Comparison of ENCODE assay signal across 12 cellular contexts in the genomic region with DNA sequence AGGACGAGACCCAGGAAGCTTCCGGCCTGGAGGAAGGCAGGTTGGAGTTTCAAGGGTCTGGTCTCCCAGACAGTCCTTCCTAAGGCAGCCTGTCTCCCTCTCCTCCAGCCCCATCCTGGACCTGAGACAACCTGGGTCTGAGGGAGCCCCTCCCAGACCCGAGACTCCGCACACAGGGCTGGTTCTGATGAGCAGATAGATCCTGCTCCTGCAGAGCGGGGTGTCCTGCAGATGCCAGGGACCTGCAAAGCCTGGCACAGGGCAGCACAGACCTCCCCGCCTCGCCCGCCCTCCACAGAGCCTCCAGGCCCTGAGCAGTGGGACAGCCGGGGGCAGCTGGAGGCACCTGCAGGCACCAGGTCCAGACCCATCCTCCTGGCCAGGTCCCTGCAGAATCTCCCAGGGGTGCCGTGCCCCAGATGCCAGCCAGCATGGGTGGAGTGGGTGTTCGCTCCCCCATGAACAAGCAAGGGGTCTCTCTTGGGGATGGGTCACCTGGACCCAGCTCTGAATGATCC. TPM values are rescaled to one million over a fixed set of nuclear protein-coding genes. Genes with fewer than 3 reads are reported as not detected.
DNase-seq lines count a peak whose midpoint lies in the region; ATAC-seq, FAIRE-seq and TF ChIP-seq lines count a peak whose summit lies in the region.
"Had no signal": no experiment of that assay in that cellular context is flagged by ENCODE, and none has a peak within 500 bp of the region (broad histone marks: within the 10 kb centered on the region; RNA-seq: fewer than 3 reads in every experiment).

No MANE protein-coding gene starts in this region.

- peaks cover 11% of the 10 kb centered on the region for H3K79me2 ChIP-seq in smooth muscle cell (ENCODE audit: low read depth)

- H3K9me3 Mint-ChIP-seq in endodermal cell, result no peaks in the 10 kb centered on the region
- H3K9me3 Mint-ChIP-seq: stimulated activated naive CD8-positive, alpha-beta T cell treated with anti-CD3 and anti-CD28 coated beads, Interleukin-15, Interleukin-2, amounts not matched to agents 100 ng/mL and 50 ng/mL, for 24 hours had no signal

- H2AFZ ChIP-seq in neuronal stem cell (ENCODE audit: low read length), result no peak overlapping the region
- no peak overlapping the region for H2AFZ ChIP-seq in smooth muscle cell (ENCODE audit: low read depth)

- peaks cover 8% of the 10 kb centered on the region for H3K36me3 Mint-ChIP-seq in endodermal cell (ENCODE audit: low read depth)

- H3K79me1 ChIP-seq in neuronal stem cell (ENCODE audit: low read depth, low read length), result peaks cover 10% of the 10 kb centered on the region

- H3K9me3 ChIP-seq in endodermal cell (ENCODE audit: control insufficient read depth, low read length) (no peaks in the 10 kb centered on the region), neuronal stem cell (replicated peaks in 1 of 2; ENCODE audit: control insufficient read depth in 2 of 2, insufficient read depth in 1 of 2, low read depth in 1 of 2, low read length in 2 of 2) (peaks cover 0 to 5% of the 10 kb centered on the region in 2 donors), smooth muscle cell (replicated peaks; ENCODE audit: low read depth) (no peaks in the 10 kb centered on the region)
- H3K9me3 ChIP-seq: SJSA1 had no signal

- no peak overlapping the region for H3K4me2 ChIP-seq in neuronal stem cell (ENCODE audit: insufficient read depth, low read length, poor library complexity, severe bottlenecking)
- no peak overlapping the region for H3K4me2 ChIP-seq in smooth muscle cell

- H3K4me1 Mint-ChIP-seq in endodermal cell, result peaks cover 4% of the 10 kb centered on the region

- DNase-seq in stimulated activated CD4-positive, alpha-beta T cell treated with anti-CD3 and anti-CD28 coated beads, Interleukin-15, amount 100 ng/mL, for 24 hours, result peak; percentile 22
- DNase-seq in stimulated activated CD4-positive, alpha-beta T cell treated with anti-CD3 and anti-CD28 coated beads, Interleukin-4, amount 100 ng/mL, for 4 hours, result no peak
- DNase-seq in endodermal cell (peak; percentile 53), neuronal stem cell (ENCODE audit: low spot score) (no peak), smooth muscle cell (lab: John Stamatoyannopoulos, UW; ENCODE audit: unreplicated experiment) (no peak), GM12891 (ENCODE audit: insufficient read length, low spot score) (no peak)
- DNase-seq: NCI-H1930, retina had no signal

- peak overlapping the region; percentile 97 for H2BK12ac ChIP-seq in neuronal stem cell (ENCODE audit: low read length)

- H2BK5ac ChIP-seq in neuronal stem cell (ENCODE audit: low read length), result peak overlapping the region; percentile 87

- no peak overlapping the region for H4K8ac ChIP-seq in neuronal stem cell (ENCODE audit: low read depth, low read length)

- FAIRE-seq in GM12891 (lab: Jason Lieb, UNC), result no peak

- peaks cover 8% of the 10 kb centered on the region for H3K27me3 Mint-ChIP-seq in endodermal cell (ENCODE audit: insufficient read depth)
- H3K27me3 Mint-ChIP-seq: stimulated activated naive CD8-positive, alpha-beta T cell treated with anti-CD3 and anti-CD28 coated beads, Interleukin-15, Interleukin-2, amounts not matched to agents 100 ng/mL and 50 ng/mL, for 24 hours had no signal

- WGBS in endodermal cell (ENCODE audit: insufficient coverage in 1 of 2, insufficient read length in 1 of 2), 2 experiments, result 93 to 95% methylated on average over 5 to 11 of the region's 11 CpGs
- no CpG with 5 or more reads among the region's 11 CpGs for WGBS in neuronal stem cell (ENCODE audit: extremely low coverage in 2 of 2, insufficient read length in 2 of 2, insufficient replicate concordance in 1 of 2), 2 donors
- 95% methylated on average over 11 of the region's 11 CpGs for WGBS in urinary bladder
- 98% methylated on average over 9 of the region's 11 CpGs for WGBS in smooth muscle cell (ENCODE audit: low lambda C conversion rate)

- no peak overlapping the region for H3K4me3 Mint-ChIP-seq in endodermal cell
- H3K4me3 Mint-ChIP-seq: stimulated activated naive CD8-positive, alpha-beta T cell treated with anti-CD3 and anti-CD28 coated beads, Interleukin-15, Interleukin-2, amounts not matched to agents 100 ng/mL and 50 ng/mL, for 24 hours had no signal

- H4K20me1 ChIP-seq in smooth muscle cell (ENCODE audit: low read depth), result peaks cover 23% of the 10 kb centered on the region

- TF ChIP-seq POLR2A in GM12891 (IDR thresholded peaks at IDR 0.05; ENCODE audit: low read depth, low read length), result no peak

- H3K14ac ChIP-seq in neuronal stem cell (ENCODE audit: low read length), result no peak overlapping the region

- H3K4me1 ChIP-seq in endodermal cell (ENCODE audit: control insufficient read depth, insufficient read depth, low read length) (no peaks in the 10 kb centered on the region), neuronal stem cell (ENCODE audit: control insufficient read depth in 2 of 2, insufficient read depth in 1 of 2, low read depth in 1 of 2, low read length in 2 of 2) (peaks cover 19 to 33% of the 10 kb centered on the region in 2 donors), urinary bladder (ENCODE audit: insufficient read depth) (no peaks in the 10 kb centered on the region), smooth muscle cell (ENCODE audit: low read depth) (no peaks in the 10 kb centered on the region)

- H2BK120ac ChIP-seq in neuronal stem cell (ENCODE audit: low read depth, low read length), result no peak overlapping the region

- H3K9ac ChIP-seq in endodermal cell (ENCODE audit: extremely low read depth, low read length, poor library complexity, severe bottlenecking) (no peak overlapping the region), neuronal stem cell (ENCODE audit: low read depth, low read length, poor library complexity) (no peak overlapping the region), smooth muscle cell (ENCODE audit: low read depth) (no peak overlapping the region)

- H3K27ac Mint-ChIP-seq in endodermal cell, result no peak overlapping the region
- H3K27ac Mint-ChIP-seq: stimulated activated naive CD8-positive, alpha-beta T cell treated with anti-CD3 and anti-CD28 coated beads, Interleukin-15, Interleukin-2, amounts not matched to agents 100 ng/mL and 50 ng/mL, for 24 hours had no signal

- ATAC-seq in HG03159 (IDR thresholded peaks at IDR 0.05; ENCODE audit: unreplicated experiment), result no peak

- H3K27ac ChIP-seq in endodermal cell (ENCODE audit: low read depth, low read length) (no peak overlapping the region), neuronal stem cell (replicated peaks; ENCODE audit: low read length) (no peak overlapping the region), urinary bladder (ENCODE audit: low read depth) (peak overlapping the region; percentile 40), smooth muscle cell (ENCODE audit: low read depth) (no peak overlapping the region)
- H3K27ac ChIP-seq: SJSA1 had no signal

- TF ChIP-seq CTCF in endodermal cell (conservative IDR thresholded peaks at IDR 0.05), result no peak
- TF ChIP-seq CTCF in smooth muscle cell (IDR thresholded peaks at IDR 0.05; ENCODE audit: borderline replicate concordance, insufficient read depth, poor library complexity, severe bottlenecking), result no peak

- H2BK15ac ChIP-seq in neuronal stem cell (ENCODE audit: low read length), result peak overlapping the region; percentile 91

- H3K4me3 ChIP-seq in endodermal cell (ENCODE audit: low read length) (no peak overlapping the region), neuronal stem cell (ENCODE audit: low read length in 2 of 2) (no peak overlapping the region), urinary bladder (ENCODE audit: low read depth, low read length) (no peak overlapping the region), smooth muscle cell (no peak overlapping the region)
- H3K4me3 ChIP-seq: SJSA1 had no signal

- H3K36me3 ChIP-seq in endodermal cell (ENCODE audit: control insufficient read depth, insufficient read depth, low read length), result peaks cover 9% of the 10 kb centered on the region
- peaks cover 12% of the 10 kb centered on the region in 2 donors for H3K36me3 ChIP-seq in neuronal stem cell (replicated peaks in 1 of 2; ENCODE audit: control insufficient read depth in 2 of 2, insufficient read depth in 2 of 2, low read length in 2 of 2)
- peaks cover 2% of the 10 kb centered on the region for H3K36me3 ChIP-seq in urinary bladder (ENCODE audit: insufficient read depth)
- H3K36me3 ChIP-seq in smooth muscle cell (ENCODE audit: low read depth), result no peaks in the 10 kb centered on the region

- peaks cover 35% of the 10 kb centered on the region for H3K27me3 ChIP-seq in endodermal cell (ENCODE audit: control insufficient read depth, insufficient read depth, low read length, poor library complexity, severe bottlenecking)
- peaks cover 0 to 23% (median 0%) of the 10 kb centered on the region in 3 experiments for H3K27me3 ChIP-seq in neuronal stem cell (ENCODE audit: control insufficient read depth in 3 of 3, insufficient read depth in 3 of 3, low read depth in 1 of 3, low read length in 3 of 3)
- H3K27me3 ChIP-seq in smooth muscle cell (ENCODE audit: low read depth), result no peaks in the 10 kb centered on the region
- H3K27me3 ChIP-seq: SJSA1 had no signal

- peak overlapping the region; percentile 88 for H3K18ac ChIP-seq in neuronal stem cell (ENCODE audit: low read length)

- no peaks in the 10 kb centered on the region for H3F3A ChIP-seq in smooth muscle cell (ENCODE audit: low read depth)

- peak overlapping the region; percentile 53 for H4K91ac ChIP-seq in neuronal stem cell (ENCODE audit: low read depth, low read length, poor library complexity)

- peak overlapping the region; percentile 6 for H3K4ac ChIP-seq in neuronal stem cell (ENCODE audit: low read length)

- no peak overlapping the region for H3K23ac ChIP-seq in neuronal stem cell (ENCODE audit: low read depth, low read length, poor library complexity)

- peak overlapping the region; percentile 98 for H2AK5ac ChIP-seq in neuronal stem cell (ENCODE audit: low read depth, low read length)

RNA-seq across cellular contexts. Expression of gene PIM3, which starts 7.8 kb away (rescaled TPM):
- 10 to 100 TPM; 31.5 to 36.6 TPM for total RNA-seq in endodermal cell
- 21.6 TPM for polyA plus RNA-seq in endodermal cell (2013, experiment 1 of 2)
- polyA plus RNA-seq in endodermal cell (2013, experiment 2 of 2), result 19.6 TPM
- 38.0 TPM for polyA plus RNA-seq in neuronal stem cell (2013, experiment 1 of 2)
- 37.0 TPM for polyA plus RNA-seq in neuronal stem cell (2013, experiment 2 of 2)
- 17.1 TPM for total RNA-seq in urinary bladder
- 74.5 TPM for polyA plus RNA-seq in urinary bladder
- total RNA-seq in smooth muscle cell, result 19.1 and 20.1 TPM in 2 replicates
- polyA plus RNA-seq in smooth muscle cell, result 43.3 and 51.9 TPM in 2 replicates
- polyA plus RNA-seq in GM12891 (2012; ENCODE audit: low read depth, missing spikeins), result 34.2 TPM

RNA-seq across cellular contexts. Expression of gene IL17REL, which starts 44.2 kb away (rescaled TPM):
- under 1 TPM in 1 of 2 donors, not detected in 1; 0.15 TPM for total RNA-seq in endodermal cell
- not detected for polyA plus RNA-seq in endodermal cell (2013, experiment 1 of 2)
- 0.12 TPM for polyA plus RNA-seq in endodermal cell (2013, experiment 2 of 2)
- 0.07 TPM for polyA plus RNA-seq in neuronal stem cell (2013, experiment 1 of 2)
- 0.07 TPM for polyA plus RNA-seq in neuronal stem cell (2013, experiment 2 of 2)
- not detected for total RNA-seq in urinary bladder
- polyA plus RNA-seq in urinary bladder, result 0.01 TPM
- total RNA-seq in smooth muscle cell, result 0.04 TPM in 1 of 2 replicates, not detected in the other
- not detected in 2 replicates for polyA plus RNA-seq in smooth muscle cell
- polyA plus RNA-seq in GM12891 (2012; ENCODE audit: low read depth, missing spikeins), result 0.05 TPM
- total RNA-seq: SJSA1 had no signal

RNA-seq across cellular contexts. Expression of gene CRELD2, which starts 49.9 kb away (rescaled TPM):
- total RNA-seq in endodermal cell (10 to 100 TPM; 39.8 to 62.9 TPM), urinary bladder (19.3 TPM), smooth muscle cell (47.4 and 52.7 TPM in 2 replicates)
- polyA plus RNA-seq in endodermal cell (2013, experiment 1 of 2), result 27.1 TPM
- 27.4 TPM for polyA plus RNA-seq in endodermal cell (2013, experiment 2 of 2)
- 12.6 TPM for polyA plus RNA-seq in neuronal stem cell (2013, experiment 1 of 2)
- polyA plus RNA-seq in neuronal stem cell (2013, experiment 2 of 2), result 12.2 TPM
- polyA plus RNA-seq in urinary bladder (37.3 TPM), smooth muscle cell (100 and 127 TPM in 2 replicates)
- 35.8 TPM for polyA plus RNA-seq in GM12891 (2012; ENCODE audit: low read depth, missing spikeins)

RNA-seq across cellular contexts. Expression of gene ALG12, which starts 50.1 kb away (rescaled TPM):
- 10 to 100 TPM; 19.7 to 26.2 TPM for total RNA-seq in endodermal cell
- polyA plus RNA-seq in endodermal cell (2013, experiment 1 of 2), result 16.2 TPM
- polyA plus RNA-seq in endodermal cell (2013, experiment 2 of 2), result 12.6 TPM
- 9.3 TPM for polyA plus RNA-seq in neuronal stem cell (2013, experiment 1 of 2)
- 9.1 TPM for polyA plus RNA-seq in neuronal stem cell (2013, experiment 2 of 2)
- total RNA-seq in urinary bladder, result 20.4 TPM
- 18.5 TPM for polyA plus RNA-seq in urinary bladder
- 12.7 and 13.9 TPM in 2 replicates for total RNA-seq in smooth muscle cell
- polyA plus RNA-seq in smooth muscle cell, result 42.7 and 45.9 TPM in 2 replicates
- 13.5 TPM for polyA plus RNA-seq in GM12891 (2012; ENCODE audit: low read depth, missing spikeins)

Comparison
In these comparisons a context has a peak if more than half of its experiments do, and no peak if none do; other contexts are left out.
1. DNase-seq: peak in stimulated activated CD4-positive, alpha-beta T cell treated with anti-CD3 and anti-CD28 coated beads, Interleukin-15, amount 100 ng/mL, for 24 hours (single experiment) and endodermal cell (single experiment); none in stimulated activated CD4-positive, alpha-beta T cell treated with anti-CD3 and anti-CD28 coated beads, Interleukin-4, amount 100 ng/mL, for 4 hours (0 of 2), neuronal stem cell (single experiment), smooth muscle cell (single experiment) and GM12891 (single experiment).